Comparison of ENCODE assay signal across 19 cellular contexts in the genomic region with DNA sequence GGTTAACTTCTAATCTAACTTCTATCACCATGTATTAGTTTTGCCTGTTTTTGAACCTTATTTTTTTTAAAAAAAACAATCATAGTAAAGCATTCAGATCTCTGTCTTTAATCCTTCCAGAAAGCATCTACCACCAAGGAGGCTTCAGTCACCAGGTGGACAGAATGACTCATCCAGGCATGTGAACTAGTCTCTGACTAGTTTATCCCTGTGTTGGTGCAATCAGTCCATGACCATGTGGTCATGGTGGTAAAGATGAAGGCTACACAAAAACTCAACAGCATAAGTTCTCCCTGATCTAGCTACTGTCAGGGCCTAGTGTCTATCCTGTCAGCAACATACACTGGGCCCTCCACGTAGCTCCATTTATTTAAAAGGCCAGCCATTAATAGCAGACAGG.
DNase-seq lines count a peak whose midpoint lies in the region; ATAC-seq and TF ChIP-seq lines count a peak whose summit lies in the region.
"Had no signal": no experiment of that assay in that cellular context is flagged by ENCODE, and none has a peak within 500 bp of the region (broad histone marks: within the 10 kb centered on the region; RNA-seq: fewer than 3 reads in every experiment).

No MANE protein-coding gene starts in this region.

- H3K27ac Mint-ChIP-seq in activated CD8-positive, alpha-beta T cell treated with anti-CD3 and anti-CD28 coated beads for 36 hours, result no peak overlapping the region
- no peak overlapping the region for H3K27ac Mint-ChIP-seq in activated CD8-positive, alpha-beta T cell treated with anti-CD3 and anti-CD28 coated beads, Interleukin-2, amount 10 ng/mL, durations not matched to agents 7 days and 5 days
- H3K27ac Mint-ChIP-seq in stimulated activated effector memory CD8-positive, alpha-beta T cell treated with anti-CD3 and anti-CD28 coated beads, Interleukin-12 subunit alpha, Interleukin-12 subunit beta, amount 100 ng/mL, for 72 hours, result no peak overlapping the region
- H3K27ac Mint-ChIP-seq: B cell had no signal

- no peak for TF ChIP-seq CTCF in activated CD8-positive, alpha-beta T cell treated with anti-CD3 and anti-CD28 coated beads for 36 hours (IDR thresholded peaks at IDR 0.05)

- CTCF ChIA-PET in activated CD8-positive, alpha-beta T cell treated with anti-CD3 and anti-CD28 coated beads for 36 hours (lab: Charles Lee), result no interaction called here
- CTCF ChIA-PET in activated CD8-positive, alpha-beta T cell treated with anti-CD3 and anti-CD28 coated beads, Interleukin-2, amount 10 ng/mL, durations not matched to agents 7 days and 5 days (lab: Charles Lee), result no interaction called here

- DNase-seq in activated CD8-positive, alpha-beta T cell treated with anti-CD3 and anti-CD28 coated beads for 36 hours, result peak; percentile 1
- no peak for DNase-seq in activated CD8-positive, alpha-beta T cell treated with anti-CD3 and anti-CD28 coated beads, Interleukin-2, amount 10 ng/mL, durations not matched to agents 7 days and 5 days
- DNase-seq in RPMI7951 (ENCODE audit: low read depth) (peak; percentile 43), glomerular visceral epithelial cell (ENCODE audit: extremely low spot score) (peak; percentile 5)
- no peak for DNase-seq in stimulated activated effector memory CD8-positive, alpha-beta T cell treated with anti-CD3 and anti-CD28 coated beads, Interleukin-12 subunit alpha, Interleukin-12 subunit beta, amount 100 ng/mL, for 72 hours (ENCODE audit: low spot score in 2 of 2)
- DNase-seq in NK-92 treated with Interleukin-12 subunit alpha and Interleukin-12 subunit beta, amount 100 ng/mL, for 24 hours (lab: John Stamatoyannopoulos, UW), result no peak
- DNase-seq: DND-41, H7, IMR-90, NCI-H1048, NCI-H1436, NCI-H1930, NCI-H2171, NCI-H526 treated with DMSO at 0.1 percent for 48 hours, OCI-M1, RPMI8226 had no signal

- H3K36me3 Mint-ChIP-seq in activated CD8-positive, alpha-beta T cell treated with anti-CD3 and anti-CD28 coated beads for 36 hours (ENCODE audit: low read depth), result no peaks in the 10 kb centered on the region
- no peaks in the 10 kb centered on the region for H3K36me3 Mint-ChIP-seq in activated CD8-positive, alpha-beta T cell treated with anti-CD3 and anti-CD28 coated beads, Interleukin-2, amount 10 ng/mL, durations not matched to agents 7 days and 5 days (ENCODE audit: low read depth)
- no peaks in the 10 kb centered on the region for H3K36me3 Mint-ChIP-seq in stimulated activated effector memory CD8-positive, alpha-beta T cell treated with anti-CD3 and anti-CD28 coated beads, Interleukin-12 subunit alpha, Interleukin-12 subunit beta, amount 100 ng/mL, for 72 hours

- H3K27me3 Mint-ChIP-seq in activated CD8-positive, alpha-beta T cell treated with anti-CD3 and anti-CD28 coated beads for 36 hours, result peaks cover 1% of the 10 kb centered on the region
- no peaks in the 10 kb centered on the region for H3K27me3 Mint-ChIP-seq in activated CD8-positive, alpha-beta T cell treated with anti-CD3 and anti-CD28 coated beads, Interleukin-2, amount 10 ng/mL, durations not matched to agents 7 days and 5 days (ENCODE audit: low read depth)
- H3K27me3 Mint-ChIP-seq: B cell had no signal

- intact Hi-C loops in activated CD8-positive, alpha-beta T cell treated with anti-CD3 and anti-CD28 coated beads for 36 hours (cut with micrococcal nuclease), result no loop called here

- POLR2A ChIA-PET in activated CD8-positive, alpha-beta T cell treated with anti-CD3 and anti-CD28 coated beads for 36 hours (lab: Charles Lee), result no interaction called here
- POLR2A ChIA-PET in activated CD8-positive, alpha-beta T cell treated with anti-CD3 and anti-CD28 coated beads, Interleukin-2, amount 10 ng/mL, durations not matched to agents 7 days and 5 days (lab: Charles Lee), result no interaction called here

- no peak overlapping the region for H3K4me3 Mint-ChIP-seq in activated CD8-positive, alpha-beta T cell treated with anti-CD3 and anti-CD28 coated beads for 36 hours
- no peak overlapping the region for H3K4me3 Mint-ChIP-seq in activated CD8-positive, alpha-beta T cell treated with anti-CD3 and anti-CD28 coated beads, Interleukin-2, amount 10 ng/mL, durations not matched to agents 7 days and 5 days
- H3K4me3 Mint-ChIP-seq in stimulated activated effector memory CD8-positive, alpha-beta T cell treated with anti-CD3 and anti-CD28 coated beads, Interleukin-12 subunit alpha, Interleukin-12 subunit beta, amount 100 ng/mL, for 72 hours, result no peak overlapping the region
- H3K4me3 Mint-ChIP-seq: B cell had no signal

- H3K4me1 Mint-ChIP-seq in activated CD8-positive, alpha-beta T cell treated with anti-CD3 and anti-CD28 coated beads for 36 hours (ENCODE audit: low read depth), result no peaks in the 10 kb centered on the region
- no peaks in the 10 kb centered on the region for H3K4me1 Mint-ChIP-seq in activated CD8-positive, alpha-beta T cell treated with anti-CD3 and anti-CD28 coated beads, Interleukin-2, amount 10 ng/mL, durations not matched to agents 7 days and 5 days (ENCODE audit: low read depth)
- H3K4me1 Mint-ChIP-seq in stimulated activated effector memory CD8-positive, alpha-beta T cell treated with anti-CD3 and anti-CD28 coated beads, Interleukin-12 subunit alpha, Interleukin-12 subunit beta, amount 100 ng/mL, for 72 hours, result no peaks in the 10 kb centered on the region
- H3K4me1 Mint-ChIP-seq: B cell had no signal

- ATAC-seq in activated CD8-positive, alpha-beta T cell treated with anti-CD3 and anti-CD28 coated beads for 36 hours, result no peak
- ATAC-seq in activated CD8-positive, alpha-beta T cell treated with anti-CD3 and anti-CD28 coated beads, Interleukin-2, amount 10 ng/mL, durations not matched to agents 7 days and 5 days, result no peak
- ATAC-seq in stimulated activated effector memory CD8-positive, alpha-beta T cell treated with anti-CD3 and anti-CD28 coated beads, Interleukin-12 subunit alpha, Interleukin-12 subunit beta, amount 100 ng/mL, for 72 hours, result peak; percentile 21
- no peak for ATAC-seq in GM21717 (IDR thresholded peaks at IDR 0.05; ENCODE audit: unreplicated experiment)
- no peak for ATAC-seq in HG03354 (IDR thresholded peaks at IDR 0.05; ENCODE audit: poor library complexity, severe bottlenecking, unreplicated experiment)

- no peaks in the 10 kb centered on the region for H3K9me3 Mint-ChIP-seq in activated CD8-positive, alpha-beta T cell treated with anti-CD3 and anti-CD28 coated beads for 36 hours
- H3K9me3 Mint-ChIP-seq in activated CD8-positive, alpha-beta T cell treated with anti-CD3 and anti-CD28 coated beads, Interleukin-2, amount 10 ng/mL, durations not matched to agents 7 days and 5 days (ENCODE audit: insufficient read depth), result no peaks in the 10 kb centered on the region
- peaks cover 5% of the 10 kb centered on the region for H3K9me3 Mint-ChIP-seq in stimulated activated effector memory CD8-positive, alpha-beta T cell treated with anti-CD3 and anti-CD28 coated beads, Interleukin-12 subunit alpha, Interleukin-12 subunit beta, amount 100 ng/mL, for 72 hours

Comparison
In these comparisons a context has a peak if more than half of its experiments do, and no peak if none do; other contexts are left out.
1. DNase-seq: peak in activated CD8-positive, alpha-beta T cell treated with anti-CD3 and anti-CD28 coated beads for 36 hours (single experiment), RPMI7951 (single experiment) and glomerular visceral epithelial cell (single experiment); none in activated CD8-positive, alpha-beta T cell treated with anti-CD3 and anti-CD28 coated beads, Interleukin-2, amount 10 ng/mL, durations not matched to agents 7 days and 5 days (single experiment), stimulated activated effector memory CD8-positive, alpha-beta T cell treated with anti-CD3 and anti-CD28 coated beads, Interleukin-12 subunit alpha, Interleukin-12 subunit beta, amount 100 ng/mL, for 72 hours (0 of 2) and NK-92 treated with Interleukin-12 subunit alpha and Interleukin-12 subunit beta, amount 100 ng/mL, for 24 hours (single experiment).